Comparison of ENCODE assay signal across 8 cellular contexts in genomic region chr1:202144510-202145324, GRCh38. TPM values are rescaled to one million over a fixed set of nuclear protein-coding genes. Genes with fewer than 3 reads are reported as not detected.
DNase-seq lines count a peak whose midpoint lies in the region; ATAC-seq and TF ChIP-seq lines count a peak whose summit lies in the region.

TSS of gene ARL8A (minus strand) at chr1:202144737. CDS start at chr1:202144572, 165 bp downstream.

- H3K27me3 ChIP-seq in IMR-90 (ENCODE audit: control insufficient read depth, insufficient read depth, low read length) (peaks cover 6% of the 10 kb centered on the region; the same call in 1 of the 2 replicates), left ventricle myocardium inferior (ENCODE audit: low read depth) (no peaks in the 10 kb centered on the region)

- peak within 1 kb of the TSS; percentile 98 for H3K4me2 ChIP-seq in IMR-90 (ENCODE audit: low read depth, low read length)

- H2BK5ac ChIP-seq in IMR-90 (ENCODE audit: low read depth, low read length, poor library complexity, severe bottlenecking) = peak within 1 kb of the TSS; percentile 54

- H2BK20ac ChIP-seq in IMR-90 (ENCODE audit: low read depth, low read length) = no peak within 1 kb of the TSS

- H3K9ac ChIP-seq in IMR-90 (ENCODE audit: low read depth, low read length) = peak within 1 kb of the TSS; percentile 99

- H3K4me3 ChIP-seq in IMR-90 (ENCODE audit: insufficient read depth, low read depth, low read length) (peak within 1 kb of the TSS; percentile 99), left ventricle myocardium inferior (peak within 1 kb of the TSS; percentile 95)

- no peak for TF ChIP-seq CTCF in IMR-90 (conservative IDR thresholded peaks at IDR 0.05; ENCODE audit: low read depth, low read length)
- TF ChIP-seq CTCF in left ventricle myocardium inferior (IDR thresholded peaks at IDR 0.05; ENCODE audit: borderline replicate concordance) = no peak

- H3K9me1 ChIP-seq in IMR-90 (ENCODE audit: insufficient read depth, low read length) = peaks cover 10% of the 10 kb centered on the region; the same call in 1 of the 2 replicates

- peak within 1 kb of the TSS; percentile 82 for H3K4ac ChIP-seq in IMR-90 (ENCODE audit: low read depth, low read length)

- peak within 1 kb of the TSS; percentile 89 for H3K18ac ChIP-seq in IMR-90 (ENCODE audit: low read depth, low read length)

- H2BK15ac ChIP-seq in IMR-90 (ENCODE audit: low read depth, low read length) = peak within 1 kb of the TSS; percentile 8; the same call in 1 of the 3 replicates

- H4K20me1 ChIP-seq in IMR-90 (ENCODE audit: insufficient read depth, low read length) = peaks cover 39% of the 10 kb centered on the region

- H2AK5ac ChIP-seq in IMR-90 (ENCODE audit: low read depth, low read length) = peak within 1 kb of the TSS; percentile 51

- no TSS peak for BruUV-seq in IMR-90 (replicated peaks; lab: Mats Ljungman, UMichigan)

- H3K56ac ChIP-seq in IMR-90 (ENCODE audit: extremely low read depth, insufficient read depth, low read length) = peak within 1 kb of the TSS; percentile 54

- H3K27ac ChIP-seq in IMR-90 (ENCODE audit: insufficient read depth, low read length) (peak within 1 kb of the TSS; percentile 92), left ventricle myocardium inferior (replicated peaks) (peak within 1 kb of the TSS; percentile 95)

- peak within 1 kb of the TSS; percentile 100 for H2AK9ac ChIP-seq in IMR-90 (replicated peaks; ENCODE audit: low read depth, low read length, poor library complexity)

- H4K91ac ChIP-seq in IMR-90 (ENCODE audit: insufficient read depth, low read depth, low read length) = peak within 1 kb of the TSS; percentile 51

- DNase-seq in DMS153 (lab: John Stamatoyannopoulos, UW) (peak; percentile 17), IMR-90 (peak; percentile 10), SW480 (ENCODE audit: low spot score) (peak; percentile 27), amygdala (lab: John Stamatoyannopoulos, UW) (peak in 46 of 56 donors; percentile 32 to 81 (median 54)), left ventricle myocardium inferior (peak; percentile 82), posterior vena cava (ENCODE audit: low spot score) (peak; percentile 92), pons (ENCODE audit: low spot score) (no peak)

- H2AFZ ChIP-seq in IMR-90 (replicated peaks; ENCODE audit: low read length, poor library complexity) = peak within 1 kb of the TSS; percentile 98

- H3K23ac ChIP-seq in IMR-90 (ENCODE audit: low read depth, low read length) = peak within 1 kb of the TSS; percentile 68

- TF ChIP-seq RAD21 in IMR-90 (IDR thresholded peaks at IDR 0.05; ENCODE audit: low read length) = no peak

- dilution Hi-C loops in IMR-90 (cut with HindIII; ENCODE audit: low sequenced_read_pairs, unreplicated experiment) = no loop called here

- peak within 1 kb of the TSS; percentile 88 for H3K14ac ChIP-seq in IMR-90 (replicated peaks; ENCODE audit: low read depth, low read length)

- no peaks in the 10 kb centered on the region for H3K9me3 ChIP-seq in IMR-90 (ENCODE audit: control insufficient read depth, insufficient read depth, low read length)
- no peaks in the 10 kb centered on the region for H3K9me3 ChIP-seq in left ventricle myocardium inferior (replicated peaks)

- peak within 1 kb of the TSS; percentile 84 to 87 for H4K8ac ChIP-seq in IMR-90 (ENCODE audit: low read depth in 2 of 2, low read length in 2 of 2)

- H3K79me1 ChIP-seq in IMR-90 (ENCODE audit: low read depth in 1 of 2, low read length in 2 of 2) = peaks cover 25 to 47% of the 10 kb centered on the region in 2 experiments

- no peak for TF ChIP-seq POLR2A in IMR-90 (IDR thresholded peaks at IDR 0.05; ENCODE audit: low read depth, low read length)

- ATAC-seq in GM21423 (IDR thresholded peaks at IDR 0.05; ENCODE audit: unreplicated experiment) (peak; percentile 54), IMR-90 (ENCODE audit: low read depth) (peak; percentile 84)

- in situ Hi-C loops in IMR-90 (cut with MboI; ENCODE audit: low sequenced_read_pairs) = loop anchor here (25.0 kb wide), 1 partner anchor 607 kb away; the partner anchor contains the start of gene NAV1

- peak within 1 kb of the TSS; percentile 20; the same call in 1 of the 2 replicates for H2BK120ac ChIP-seq in IMR-90 (ENCODE audit: low read depth, low read length)

- peak within 1 kb of the TSS; percentile 72 for H4K5ac ChIP-seq in IMR-90 (ENCODE audit: low read depth, low read length)

- H3K36me3 ChIP-seq in IMR-90 (ENCODE audit: control insufficient read depth, insufficient read depth, low read length) (peaks cover 2% of the 10 kb centered on the region; the same call in 1 of the 2 replicates), left ventricle myocardium inferior (no peaks in the 10 kb centered on the region)

- WGBS in IMR-90 (ENCODE audit: extremely low coverage in 2 of 2, insufficient read length in 1 of 2), 2 experiments = 0% methylated on average over 12 of the region's 70 CpGs; no CpG with 5 or more reads in 1 of the 2 experiments

- CTCF ChIA-PET in IMR-90 (lab: Yijun Ruan, JAX) = no interaction called here

- H3K4me1 ChIP-seq in IMR-90 (ENCODE audit: control insufficient read depth, insufficient read depth, low read length) = peaks cover 4% of the 10 kb centered on the region
- H3K4me1 ChIP-seq in left ventricle myocardium inferior = peaks cover 46% of the 10 kb centered on the region

- intact Hi-C loops in IMR-90 (cut with micrococcal nuclease) (no loop called here), left ventricle myocardium inferior (cut with micrococcal nuclease) (no loop called here), posterior vena cava (cut with DNase I) (no loop called here)

- POLR2A ChIA-PET in IMR-90 (lab: Charles Lee; ENCODE audit: unreplicated experiment) = no interaction called here

TF ChIP-seq in IMR-90, 13 proteins besides CTCF, POLR2A, EP300 and RAD21:
- TF ChIP-seq CHD1 (IDR thresholded peaks at IDR 0.05; ENCODE audit: low read depth, low read length) = no peak
- TF ChIP-seq MXI1 (IDR thresholded peaks at IDR 0.05; ENCODE audit: borderline replicate concordance, low read depth, low read length) = 0 out of 2 replicates have a peak, but pooled peaks have one; percentile 6
- TF ChIP-seq ELK1 (IDR thresholded peaks at IDR 0.05; ENCODE audit: borderline replicate concordance, low read depth, low read length) = no peak
- TF ChIP-seq SMC3 (IDR thresholded peaks at IDR 0.05; ENCODE audit: low read depth, low read length) = no peak
- TF ChIP-seq CEBPB (IDR thresholded peaks at IDR 0.05; ENCODE audit: low read depth, low read length) = no peak
- no peak; the same call in 1 of the 2 replicates for TF ChIP-seq MAZ (IDR thresholded peaks at IDR 0.05; ENCODE audit: borderline replicate concordance, low read depth, low read length)

RNA-seq across cellular contexts. Expression of gene ARL8A, which starts in this region (rescaled TPM):
- 18.1 and 19.7 TPM in 2 replicates for total RNA-seq in IMR-90 (2012; rRNA removed)
- 30.7 and 38.6 TPM in 2 replicates for polyA plus RNA-seq in IMR-90 (2012; rRNA removed)
- 17.7 and 30.7 TPM in 2 replicates for polyA plus RNA-seq in IMR-90 (2012; cell fraction: cytosol; rRNA removed)
- polyA plus RNA-seq in IMR-90 (2012; cell fraction: nucleus; rRNA removed; ENCODE audit: low replicate concordance) = 37.8 and 46.1 TPM in 2 replicates
- 64.7 TPM for total RNA-seq in left ventricle myocardium inferior
- total RNA-seq in posterior vena cava = 10 to 100 TPM; 85.6 to 94.1 TPM
